8 cellular contexts compared by ENCODE assay signal in the genomic region with DNA sequence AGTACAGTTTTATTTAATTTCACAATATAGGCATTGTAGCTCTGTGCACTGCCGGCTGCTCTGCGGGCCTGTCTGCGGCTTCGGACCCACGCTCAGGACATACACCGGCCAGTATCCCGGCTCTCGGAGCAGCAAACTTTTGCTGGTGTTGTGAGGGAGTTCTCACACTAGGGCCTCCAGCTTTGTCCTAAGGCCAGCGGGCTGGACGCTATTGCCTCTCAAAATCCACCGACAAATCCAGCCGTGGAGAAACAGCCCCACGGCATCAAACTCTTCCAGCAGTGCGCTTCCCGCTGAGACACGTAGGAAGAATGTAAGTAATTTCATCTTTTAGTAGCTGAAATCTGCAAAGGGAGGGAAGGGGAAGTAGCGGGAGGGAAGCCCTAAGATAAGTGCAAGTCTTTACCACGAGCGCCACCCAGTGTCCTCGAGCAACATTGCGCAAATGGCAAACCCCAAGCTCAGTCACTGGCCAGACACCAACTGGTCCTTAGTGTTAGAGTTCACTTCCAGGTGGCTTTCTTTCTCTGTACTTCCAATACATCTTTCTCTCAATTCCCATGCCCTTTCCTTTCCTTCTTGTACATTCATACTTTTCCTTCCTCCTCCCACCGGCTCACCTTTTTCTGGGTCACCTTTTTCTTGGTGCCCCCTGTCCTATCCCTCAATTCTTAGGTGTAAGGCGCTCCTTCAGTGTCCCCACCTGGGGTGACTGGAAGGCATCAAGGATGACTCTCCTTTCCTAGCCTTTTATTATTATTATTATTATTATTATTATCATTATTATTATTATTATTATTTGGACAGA. TPM values are rescaled to one million over a fixed set of nuclear protein-coding genes. Genes with fewer than 3 reads are reported as not detected.
DNase-seq lines count a peak whose midpoint lies in the region; ATAC-seq and TF ChIP-seq lines count a peak whose summit lies in the region.

No MANE protein-coding gene starts in this region.

- TF ChIP-seq RAD21 in IMR-90 (IDR thresholded peaks at IDR 0.05; ENCODE audit: low read length), result peak; percentile 96

- no peak overlapping the region for H3K4ac ChIP-seq in IMR-90 (ENCODE audit: low read depth, low read length)

- peak overlapping the region; percentile 41 for H3K4me3 Mint-ChIP-seq in activated naive CD4-positive, alpha-beta T cell treated with anti-CD3 and anti-CD28 coated beads, Interleukin-2, amount 10 ng/mL, durations not matched to agents 7 days and 5 days

- intact Hi-C loops in IMR-90 (cut with micrococcal nuclease), result loop anchor here (1.0 to 5.0 kb wide), 5 partner anchors 612 to 1111 kb away; no protein-coding TSS in a partner anchor

- BruUV-seq in IMR-90 (replicated peaks; lab: Mats Ljungman, UMichigan), result no TSS peak

- H2BK120ac ChIP-seq in IMR-90 (ENCODE audit: low read depth, low read length), result no peak overlapping the region

- H3K36me3 ChIP-seq in IMR-90 (ENCODE audit: control insufficient read depth, insufficient read depth, low read length) (no peaks in the 10 kb centered on the region), SJCRH30 (no peaks in the 10 kb centered on the region), parathyroid adenoma (ENCODE audit: control insufficient read depth, insufficient read depth, low read length) (no peaks in the 10 kb centered on the region), upper lobe of left lung (no peaks in the 10 kb centered on the region)

- peak; percentile 36; the same call in 1 of the 2 replicates for TF ChIP-seq POLR2A in IMR-90 (IDR thresholded peaks at IDR 0.05; ENCODE audit: low read depth, low read length)
- TF ChIP-seq POLR2A in upper lobe of left lung (IDR thresholded peaks at IDR 0.05), result no peak

- H4K5ac ChIP-seq in IMR-90 (ENCODE audit: low read depth, low read length), result no peak overlapping the region

- POLR2A ChIA-PET in IMR-90 (lab: Charles Lee; ENCODE audit: unreplicated experiment), result no interaction called here

- no CpG with 5 or more reads among the region's 23 CpGs for WGBS in IMR-90 (ENCODE audit: extremely low coverage in 2 of 2, insufficient read length in 1 of 2), 2 experiments
- 6 to 8% methylated on average over 18 to 23 of the region's 23 CpGs for WGBS in upper lobe of left lung, 2 donors

- H3K27ac ChIP-seq in IMR-90 (ENCODE audit: insufficient read depth, low read length), result no peak overlapping the region
- H3K27ac ChIP-seq in SJCRH30, result no peak overlapping the region
- no peak overlapping the region for H3K27ac ChIP-seq in parathyroid adenoma
- H3K27ac ChIP-seq in upper lobe of left lung, result no peak overlapping the region

- H4K8ac ChIP-seq in IMR-90 (ENCODE audit: low read depth in 2 of 2, low read length in 2 of 2), result no peak overlapping the region

- no peaks in the 10 kb centered on the region for H3K79me2 ChIP-seq in parathyroid adenoma

- H2BK15ac ChIP-seq in IMR-90 (ENCODE audit: low read depth, low read length), result no peak overlapping the region

- CTCF ChIA-PET in IMR-90 (lab: Yijun Ruan, JAX), result interaction anchor here (0.6 to 1.4 kb wide), 14 partner anchors 10 to 1111 kb away, joined by 3 to 20 read pairs (median 5); no protein-coding TSS in a partner anchor
- CTCF ChIA-PET in activated naive CD4-positive, alpha-beta T cell treated with anti-CD3 and anti-CD28 coated beads, Interleukin-2, amount 10 ng/mL, durations not matched to agents 7 days and 5 days (lab: Charles Lee), result interaction anchor here (0.7 to 3.3 kb wide), 27 partner anchors 10 to 1114 kb away, joined by 3 to 29 read pairs (median 4); no protein-coding TSS in a partner anchor

- no peak overlapping the region for H3K23ac ChIP-seq in IMR-90 (ENCODE audit: low read depth, low read length)

- H4K20me1 ChIP-seq in IMR-90 (ENCODE audit: insufficient read depth, low read length), result no peaks in the 10 kb centered on the region

- H3K9ac ChIP-seq in IMR-90 (ENCODE audit: low read depth, low read length) (no peak overlapping the region), parathyroid adenoma (no peak overlapping the region)

- no peak overlapping the region for H2AK5ac ChIP-seq in IMR-90 (ENCODE audit: low read depth, low read length)

- no peak overlapping the region for H3K27ac Mint-ChIP-seq in activated naive CD4-positive, alpha-beta T cell treated with anti-CD3 and anti-CD28 coated beads, Interleukin-2, amount 10 ng/mL, durations not matched to agents 7 days and 5 days

- DNase-seq in DMS79 (lab: John Stamatoyannopoulos, UW), result peak; percentile 51
- DNase-seq in IMR-90, result peak; percentile 85
- peak; percentile 73 to 92 for DNase-seq in SJCRH30
- DNase-seq in activated naive CD4-positive, alpha-beta T cell treated with anti-CD3 and anti-CD28 coated beads, Interleukin-2, amount 10 ng/mL, durations not matched to agents 7 days and 5 days, result peak; percentile 77
- peak; percentile 55 for DNase-seq in glomerular endothelial cell (ENCODE audit: extremely low read depth, low read depth, low spot score)
- peak; percentile 41 to 69 for DNase-seq in upper lobe of left lung

- H3K4me1 Mint-ChIP-seq in activated naive CD4-positive, alpha-beta T cell treated with anti-CD3 and anti-CD28 coated beads, Interleukin-2, amount 10 ng/mL, durations not matched to agents 7 days and 5 days, result peaks cover 34% of the 10 kb centered on the region

- H3K27me3 ChIP-seq in IMR-90 (ENCODE audit: control insufficient read depth, insufficient read depth, low read length), result peaks cover 45% of the 10 kb centered on the region
- H3K27me3 ChIP-seq in SJCRH30, result 0 out of 2 replicates have a peak, but pooled peaks cover 3% of the 10 kb centered on the region
- H3K27me3 ChIP-seq in parathyroid adenoma (ENCODE audit: control insufficient read depth, insufficient read depth, low read length), result peaks cover 2% of the 10 kb centered on the region
- peaks cover 0 to 37% (median 13%) of the 10 kb centered on the region in 4 donors for H3K27me3 ChIP-seq in upper lobe of left lung

- ATAC-seq in GM21528 (IDR thresholded peaks at IDR 0.05; ENCODE audit: low FRiP score, unreplicated experiment) (peak; percentile 88), IMR-90 (ENCODE audit: low read depth) (peak; percentile 95), upper lobe of left lung (ENCODE audit: low FRiP score in 2 of 2) (peak; percentile 85 to 93)

- dilution Hi-C loops in IMR-90 (cut with HindIII; ENCODE audit: low sequenced_read_pairs, unreplicated experiment), result no loop called here

- H3K9me3 ChIP-seq in IMR-90 (ENCODE audit: control insufficient read depth, insufficient read depth, low read length), result no peaks in the 10 kb centered on the region
- H3K9me3 ChIP-seq in SJCRH30 (replicated peaks), result no peaks in the 10 kb centered on the region
- no peaks in the 10 kb centered on the region for H3K9me3 ChIP-seq in parathyroid adenoma (ENCODE audit: control insufficient read depth, low read length)
- no peaks in the 10 kb centered on the region for H3K9me3 ChIP-seq in upper lobe of left lung

- no peaks in the 10 kb centered on the region for H3K9me3 Mint-ChIP-seq in activated naive CD4-positive, alpha-beta T cell treated with anti-CD3 and anti-CD28 coated beads, Interleukin-2, amount 10 ng/mL, durations not matched to agents 7 days and 5 days

- no peak overlapping the region for H4K91ac ChIP-seq in IMR-90 (ENCODE audit: insufficient read depth, low read depth, low read length)

- no peak overlapping the region for H3K56ac ChIP-seq in IMR-90 (ENCODE audit: extremely low read depth, insufficient read depth, low read length)

- TF ChIP-seq EP300 in upper lobe of left lung (IDR thresholded peaks at IDR 0.05), result no peak

- peak; percentile 93 for TF ChIP-seq CTCF in IMR-90 (conservative IDR thresholded peaks at IDR 0.05; ENCODE audit: low read depth, low read length)
- TF ChIP-seq CTCF in parathyroid adenoma (IDR thresholded peaks at IDR 0.05), result peak; percentile 60
- peak; percentile 68 to 83 (median 80) for TF ChIP-seq CTCF in upper lobe of left lung (IDR thresholded peaks at IDR 0.05)

- H3K4me1 ChIP-seq in IMR-90 (ENCODE audit: control insufficient read depth, insufficient read depth, low read length), result no peaks in the 10 kb centered on the region
- H3K4me1 ChIP-seq in SJCRH30, result no peaks in the 10 kb centered on the region
- peaks cover 5% of the 10 kb centered on the region for H3K4me1 ChIP-seq in parathyroid adenoma
- peaks cover 30 to 35% (median 33%) of the 10 kb centered on the region in 4 donors for H3K4me1 ChIP-seq in upper lobe of left lung

- H3K9me1 ChIP-seq in IMR-90 (ENCODE audit: insufficient read depth, low read length), result no peaks in the 10 kb centered on the region

- H3K18ac ChIP-seq in IMR-90 (ENCODE audit: low read depth, low read length), result no peak overlapping the region

- peak overlapping the region; percentile 60 for H2AK9ac ChIP-seq in IMR-90 (replicated peaks; ENCODE audit: low read depth, low read length, poor library complexity)

- H3K4me3 ChIP-seq in IMR-90 (ENCODE audit: insufficient read depth, low read depth, low read length) (peak overlapping the region; percentile 2; the same call in 1 of the 2 replicates), SJCRH30 (peak overlapping the region; percentile 53), parathyroid adenoma (ENCODE audit: low read depth, low read length) (peak overlapping the region; percentile 52), upper lobe of left lung (peak overlapping the region in 3 of 4 donors; percentile 16 to 44 (median 38))

- in situ Hi-C loops in IMR-90 (cut with MboI; ENCODE audit: low sequenced_read_pairs), result loop anchor here (5.0 to 10.0 kb wide), 2 partner anchors 953 to 1110 kb away; no protein-coding TSS in a partner anchor

- peaks cover 7% of the 10 kb centered on the region for H3K36me3 Mint-ChIP-seq in activated naive CD4-positive, alpha-beta T cell treated with anti-CD3 and anti-CD28 coated beads, Interleukin-2, amount 10 ng/mL, durations not matched to agents 7 days and 5 days

- no peak overlapping the region for H3K14ac ChIP-seq in IMR-90 (replicated peaks; ENCODE audit: low read depth, low read length)

- H3K79me1 ChIP-seq in IMR-90 (ENCODE audit: low read depth in 1 of 2, low read length in 2 of 2), result no peaks in the 10 kb centered on the region

- H2AFZ ChIP-seq in IMR-90 (replicated peaks; ENCODE audit: low read length, poor library complexity), result peak overlapping the region; percentile 63
- peak overlapping the region; percentile 27 for H2AFZ ChIP-seq in parathyroid adenoma

- H3K4me2 ChIP-seq in IMR-90 (ENCODE audit: low read depth, low read length) (peak overlapping the region; percentile 37), parathyroid adenoma (ENCODE audit: low read length) (peak overlapping the region; percentile 72)

- H2BK5ac ChIP-seq in IMR-90 (ENCODE audit: low read depth, low read length, poor library complexity, severe bottlenecking), result no peak overlapping the region

- H2BK20ac ChIP-seq in IMR-90 (ENCODE audit: low read depth, low read length), result no peak overlapping the region

- H3K27me3 Mint-ChIP-seq in activated naive CD4-positive, alpha-beta T cell treated with anti-CD3 and anti-CD28 coated beads, Interleukin-2, amount 10 ng/mL, durations not matched to agents 7 days and 5 days, result peaks cover 65% of the 10 kb centered on the region

RNA-seq across cellular contexts. Expression of gene DLX5, which starts 3.0 kb away (rescaled TPM):
- not detected in 2 replicates for total RNA-seq in IMR-90 (2012; rRNA removed)
- polyA plus RNA-seq in IMR-90 (2012; rRNA removed), result not detected in 2 replicates
- polyA plus RNA-seq in IMR-90 (2012; cell fraction: cytosol; rRNA removed), result not detected in 2 replicates
- not detected in 2 replicates for polyA plus RNA-seq in IMR-90 (2012; cell fraction: nucleus; rRNA removed; ENCODE audit: low replicate concordance)
- total RNA-seq in SJCRH30 (2014; rRNA removed; shearing (Covaris generic)), result not detected in 2 replicates
- not detected in 2 replicates for total RNA-seq in glomerular endothelial cell
- total RNA-seq in upper lobe of left lung, result not detected

RNA-seq across cellular contexts. Expression of gene DLX6, which starts 22.3 kb away (rescaled TPM):
- total RNA-seq in IMR-90 (2012; rRNA removed) (not detected in 2 replicates), glomerular endothelial cell (not detected in 2 replicates), upper lobe of left lung (not detected)
- not detected in 2 replicates for polyA plus RNA-seq in IMR-90 (2012; rRNA removed)
- not detected in 2 replicates for polyA plus RNA-seq in IMR-90 (2012; cell fraction: cytosol; rRNA removed)
- not detected in 2 replicates for polyA plus RNA-seq in IMR-90 (2012; cell fraction: nucleus; rRNA removed; ENCODE audit: low replicate concordance)
- 3.1 and 3.4 TPM in 2 replicates for total RNA-seq in SJCRH30 (2014; rRNA removed; shearing (Covaris generic))

Comparison
In these comparisons a context has a peak if more than half of its experiments do, and no peak if none do; other contexts are left out.
1. H3K4me3 ChIP-seq: peak in every context shown above with its lines; median percentile 53 in SJCRH30; 52 in parathyroid adenoma; 38 in upper lobe of left lung; 2 in IMR-90.